ENCODE assay signal across 8 cellular contexts in genomic region chr7:98877692-98878364, GRCh38.
DNase-seq lines count a peak whose midpoint lies in the region; ATAC-seq and TF ChIP-seq lines count a peak whose summit lies in the region.

No MANE protein-coding gene starts in this region.

- H3K27me3 ChIP-seq in ACC112 (ENCODE audit: insufficient read depth, low read length) (no peaks in the 10 kb centered on the region), HUES48 (ENCODE audit: control insufficient read depth, insufficient read depth, low read length) (no peaks in the 10 kb centered on the region), muscle layer of colon (ENCODE audit: control insufficient read depth in 1 of 2, insufficient read depth in 2 of 2, low read length in 2 of 2) (no peaks in the 10 kb centered on the region)

- H3K27ac ChIP-seq in ACC112 (ENCODE audit: low read depth, low read length) (no peak overlapping the region), HUES48 (ENCODE audit: low read depth, low read length) (no peak overlapping the region), muscle layer of colon (ENCODE audit: low read depth, low read length) (peak overlapping the region; percentile 79)

- TF ChIP-seq CTCF in choroid plexus epithelial cell (conservative IDR thresholded peaks at IDR 0.05; ENCODE audit: low read depth, low read length): no peak

- H3K79me2 ChIP-seq in ACC112 (ENCODE audit: control insufficient read depth, insufficient read depth, low read length, unreplicated experiment): peaks cover 27% of the 10 kb centered on the region

- H2AFZ ChIP-seq in ACC112 (ENCODE audit: low read length, unreplicated experiment): peak overlapping the region; percentile 100

- DNase-seq in choroid plexus epithelial cell (ENCODE audit: low read depth): no peak
- DNase-seq in NCI-H2196 treated with DMSO at 0.1 percent for 48 hours (lab: John Stamatoyannopoulos, UW; ENCODE audit: unreplicated experiment): no peak
- no peak for DNase-seq in retina
- DNase-seq in stimulated activated CD4-positive, alpha-beta T cell treated with anti-CD3 and anti-CD28 coated beads, Interleukin-15, amount 100 ng/mL, for 24 hours: no peak

- H3K4me1 ChIP-seq in ACC112 (ENCODE audit: control insufficient read depth, insufficient read depth, low read length, unreplicated experiment): peaks cover 4% of the 10 kb centered on the region
- H3K4me1 ChIP-seq in HUES48 (ENCODE audit: control insufficient read depth, insufficient read depth, low read length): peaks cover 6% of the 10 kb centered on the region
- H3K4me1 ChIP-seq in muscle layer of colon (ENCODE audit: insufficient read depth, low read length): peaks cover 13% of the 10 kb centered on the region

- peak overlapping the region; percentile 98 for H3K4me3 ChIP-seq in ACC112 (ENCODE audit: low read depth, low read length)
- peak overlapping the region; percentile 98 for H3K4me3 ChIP-seq in HUES48 (ENCODE audit: low read depth, low read length)
- H3K4me3 ChIP-seq in choroid plexus epithelial cell (ENCODE audit: low read depth, low read length): peak overlapping the region; percentile 93
- peak overlapping the region; percentile 94 to 99 for H3K4me3 ChIP-seq in muscle layer of colon (ENCODE audit: low read depth in 1 of 2, low read length in 2 of 2)

- H3K9me3 ChIP-seq in HUES48 (ENCODE audit: control insufficient read depth, insufficient read depth, low read length) (no peaks in the 10 kb centered on the region), muscle layer of colon (ENCODE audit: low read length) (no peaks in the 10 kb centered on the region)

- 0 out of 2 replicates have a peak, but pooled peaks cover 5% of the 10 kb centered on the region for H3K36me3 ChIP-seq in ACC112 (ENCODE audit: insufficient read depth, low read length)
- H3K36me3 ChIP-seq in HUES48 (ENCODE audit: control insufficient read depth, insufficient read depth, low read length): peaks cover 24% of the 10 kb centered on the region
- peaks cover 10% of the 10 kb centered on the region for H3K36me3 ChIP-seq in muscle layer of colon (ENCODE audit: insufficient read depth, low read length)

- H3K9ac ChIP-seq in HUES48 (ENCODE audit: low read depth, low read length) (no peak overlapping the region), muscle layer of colon (ENCODE audit: low read length) (no peak overlapping the region)

- ATAC-seq in GM21737 (IDR thresholded peaks at IDR 0.05; ENCODE audit: unreplicated experiment): no peak
